Comparison of ENCODE assay signal across 8 cellular contexts in genomic region chr21:45644041-45644906, GRCh38. TPM values are rescaled to one million over a fixed set of nuclear protein-coding genes. Genes with fewer than 3 reads are reported as not detected.
DNase-seq lines count a peak whose midpoint lies in the region; ATAC-seq and TF ChIP-seq lines count a peak whose summit lies in the region.

No MANE protein-coding gene starts in this region.

- intact Hi-C loops in psoas muscle (cut with DNase I): no loop called here

- 8 to 12% methylated on average over 13 to 54 of the region's 56 CpGs for WGBS in endodermal cell (ENCODE audit: insufficient coverage in 1 of 2, insufficient read length in 1 of 2), 2 experiments
- 5 to 7% (median 6%) methylated on average over 48 to 56 of the region's 56 CpGs for whole genome bisulfite sequencing in psoas muscle, 3 donors

- DNase-seq in activated CD4-positive, CD25-positive, alpha-beta regulatory T cell treated with anti-CD3 and anti-CD28 coated beads, Interleukin-2, amount 50 U/mL, for 72 hours: peak; percentile 57
- DNase-seq in activated CD4-positive, CD25-positive, alpha-beta regulatory T cell (lab: John Stamatoyannopoulos, UW): no peak
- DNase-seq in RWPE1 (ENCODE audit: low spot score) (no peak), endodermal cell (no peak), psoas muscle (no peak), DMS153 treated with DMSO at 0.1 percent for 48 hours (lab: John Stamatoyannopoulos, UW; ENCODE audit: unreplicated experiment) (no peak)
- no peak for DNase-seq in NK-92 treated with Interleukin-12 subunit alpha and Interleukin-12 subunit beta, amount 100 ng/mL, for 24 hours (lab: John Stamatoyannopoulos, UW)

- peaks cover 4% of the 10 kb centered on the region for H3K4me1 Mint-ChIP-seq in endodermal cell

- peak overlapping the region; percentile 27 for H3K27ac Mint-ChIP-seq in endodermal cell

- H3K36me3 ChIP-seq in endodermal cell (ENCODE audit: control insufficient read depth, insufficient read depth, low read length) (no peaks in the 10 kb centered on the region), psoas muscle (ENCODE audit: insufficient read depth in 1 of 2, low read depth in 1 of 2) (no peaks in the 10 kb centered on the region)

- peak overlapping the region; percentile 69 for H3K4me3 ChIP-seq in endodermal cell (ENCODE audit: low read length)
- H3K4me3 ChIP-seq in psoas muscle: peak overlapping the region; percentile 53

- ATAC-seq in psoas muscle: no peak
- ATAC-seq in GM18520 (IDR thresholded peaks at IDR 0.05; ENCODE audit: unreplicated experiment): no peak

- TF ChIP-seq CTCF in RWPE1 (conservative IDR thresholded peaks at IDR 0.05; ENCODE audit: low read depth) (no peak), endodermal cell (conservative IDR thresholded peaks at IDR 0.05) (no peak), psoas muscle (IDR thresholded peaks at IDR 0.05) (no peak)

- H3K4me1 ChIP-seq in endodermal cell (ENCODE audit: control insufficient read depth, insufficient read depth, low read length): no peaks in the 10 kb centered on the region
- H3K4me1 ChIP-seq in psoas muscle: peaks cover 4% of the 10 kb centered on the region

- peak overlapping the region; percentile 52 for H3K27ac ChIP-seq in RWPE1
- H3K27ac ChIP-seq in endodermal cell (ENCODE audit: low read depth, low read length): no peak overlapping the region
- no peak overlapping the region for H3K27ac ChIP-seq in psoas muscle

- H3K36me3 Mint-ChIP-seq in endodermal cell (ENCODE audit: low read depth): no peaks in the 10 kb centered on the region

- H3K9ac ChIP-seq in endodermal cell (ENCODE audit: extremely low read depth, low read length, poor library complexity, severe bottlenecking): no peak overlapping the region

- H3K27me3 Mint-ChIP-seq in endodermal cell (ENCODE audit: insufficient read depth): peaks cover 31% of the 10 kb centered on the region

- POLR2A ChIA-PET in RWPE1 (lab: Yijun Ruan, JAX; ENCODE audit: low non-redundant PET): no interaction called here

- H3K9me3 ChIP-seq in endodermal cell (ENCODE audit: control insufficient read depth, low read length) (no peaks in the 10 kb centered on the region), psoas muscle (no peaks in the 10 kb centered on the region)

- H3K27me3 ChIP-seq in endodermal cell (ENCODE audit: control insufficient read depth, insufficient read depth, low read length, poor library complexity, severe bottlenecking) (peaks cover 39% of the 10 kb centered on the region), psoas muscle (ENCODE audit: insufficient read depth in 3 of 3, low read length in 2 of 3) (peaks cover 0 to 78% (median 24%) of the 10 kb centered on the region in 3 donors)

- CTCF ChIA-PET in RWPE1 (lab: Yijun Ruan, JAX): no interaction called here

- peaks cover 4% of the 10 kb centered on the region for H3K9me3 Mint-ChIP-seq in endodermal cell

- peak overlapping the region; percentile 65 for H3K4me3 Mint-ChIP-seq in endodermal cell

RNA-seq across cellular contexts. Expression of gene PCBP3, which starts 0.7 kb away (rescaled TPM):
- total RNA-seq in endodermal cell (10 to 100 TPM in 1 of 2 donors, 1 to 10 TPM in 1; 2.1 to 10.6 TPM), psoas muscle (under 1 TPM; 0.18 to 0.91 (median 0.48) TPM)
- polyA plus RNA-seq in endodermal cell (2013, experiment 1 of 2): 4.2 TPM
- polyA plus RNA-seq in endodermal cell (2013, experiment 2 of 2): 3.2 TPM
- under 1 TPM in 2 of 3 donors, not detected in 1; 0.10 to 0.36 TPM for polyA plus RNA-seq in psoas muscle
